ENCODE assay signal across 9 cellular contexts in the genomic region with DNA sequence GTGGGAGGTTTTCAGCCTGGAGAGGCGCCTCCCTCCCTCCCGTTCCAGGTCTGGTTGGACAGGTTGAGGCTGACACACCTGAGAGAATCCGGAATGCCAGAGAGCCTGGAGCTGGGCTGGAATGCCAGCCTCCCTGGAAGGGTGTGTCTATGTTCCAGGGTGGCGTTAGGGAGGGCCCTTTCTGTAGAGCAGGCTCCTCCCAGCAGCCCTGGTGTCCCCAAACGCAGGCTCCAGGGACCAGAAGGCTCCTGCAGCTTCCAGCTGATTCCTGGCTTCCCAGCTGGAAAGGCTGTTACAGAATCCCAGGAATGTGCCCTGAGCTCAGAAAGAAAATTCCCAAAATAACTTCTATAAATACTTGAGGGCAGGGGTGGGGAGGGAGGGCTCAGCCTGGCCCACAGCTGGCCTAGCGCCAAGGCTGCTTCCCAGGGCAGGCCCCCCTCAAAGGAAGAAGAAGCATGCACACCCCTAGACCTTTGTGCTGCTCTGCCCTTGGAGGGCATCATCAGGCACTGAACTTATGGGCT.
DNase-seq lines count a peak whose midpoint lies in the region; ATAC-seq, FAIRE-seq and TF ChIP-seq lines count a peak whose summit lies in the region.
"Had no signal": no experiment of that assay in that cellular context is flagged by ENCODE, and none has a peak within 500 bp of the region (broad histone marks: within the 10 kb centered on the region; RNA-seq: fewer than 3 reads in every experiment).

No MANE protein-coding gene starts in this region.

- peak; percentile 92 for FAIRE-seq in bronchial epithelial cell (lab: Jason Lieb, UNC)

- H3K9me3 ChIP-seq in tibial artery, result no peaks in the 10 kb centered on the region

- H3K36me3 ChIP-seq in bronchial epithelial cell (ENCODE audit: control insufficient read depth, insufficient read depth, low read length) (peaks cover 1% of the 10 kb centered on the region), tibial artery (peaks cover 0 to 17% (median 12%) of the 10 kb centered on the region in 3 donors)

- H3K4me3 ChIP-seq in bronchial epithelial cell (ENCODE audit: low read depth, low read length), result no peak overlapping the region
- no peak overlapping the region for H3K4me3 ChIP-seq in tibial artery

- peaks cover 3 to 21% of the 10 kb centered on the region in 2 donors for H3K27me3 Mint-ChIP-seq in natural killer cell (ENCODE audit: low read depth in 2 of 2)

- intact Hi-C loops in left colon (cut with DNase I, micrococcal nuclease), result no loop called here
- intact Hi-C loops in tibial artery (cut with DNase I; ENCODE audit: low total_unique reads), result no loop called here
- intact Hi-C loops in natural killer cell (cut with micrococcal nuclease), result no loop called here

- peak overlapping the region; percentile 94 to 95 for H3K27ac ChIP-seq in tibial artery

- H3K4me1 ChIP-seq in tibial artery, result peaks cover 18 to 97% (median 85%) of the 10 kb centered on the region in 4 donors

- H3K4me3 Mint-ChIP-seq in natural killer cell, result no peak overlapping the region

- H3K27me3 ChIP-seq in bronchial epithelial cell (ENCODE audit: control insufficient read depth, insufficient read depth, low read length), result no peaks in the 10 kb centered on the region
- no peaks in the 10 kb centered on the region for H3K27me3 ChIP-seq in tibial artery

- H3K9me3 Mint-ChIP-seq in natural killer cell, result no peaks in the 10 kb centered on the region

- peak; percentile 76 for DNase-seq in HT1080 (ENCODE audit: low read depth)
- DNase-seq in bronchial epithelial cell (ENCODE audit: low read depth), result peak; percentile 85
- DNase-seq in left colon, result peak; percentile 79 to 93
- DNase-seq in tibial artery, result peak; percentile 57 to 92
- DNase-seq in NCI-H2029 (lab: John Stamatoyannopoulos, UW), result no peak
- no peak for DNase-seq in NCI-H1436 (lab: John Stamatoyannopoulos, UW)
- no peak for DNase-seq in natural killer cell
- DNase-seq: amniotic stem cell had no signal

- peaks cover 34 to 48% of the 10 kb centered on the region in 2 donors for H3K4me1 Mint-ChIP-seq in natural killer cell

- no peak for TF ChIP-seq CTCF in bronchial epithelial cell (IDR thresholded peaks at IDR 0.05; ENCODE audit: insufficient read depth, low read length, severe bottlenecking)
- no peak for TF ChIP-seq CTCF in tibial artery (IDR thresholded peaks at IDR 0.05)
- no peak for TF ChIP-seq CTCF in natural killer cell (IDR thresholded peaks at IDR 0.05)

- no peak overlapping the region for H3K27ac Mint-ChIP-seq in natural killer cell

- ATAC-seq in left colon (peak; percentile 80), natural killer cell (no peak), HG03354 (IDR thresholded peaks at IDR 0.05; ENCODE audit: poor library complexity, severe bottlenecking, unreplicated experiment) (no peak)

- H3K36me3 Mint-ChIP-seq in natural killer cell, result no peaks in the 10 kb centered on the region

Comparison
In these comparisons a context has a peak if more than half of its experiments do, and no peak if none do; other contexts are left out.
1. DNase-seq: peak in HT1080 (single experiment), bronchial epithelial cell (single experiment), left colon (2 of 2) and tibial artery (2 of 2); none in NCI-H2029 (single experiment), NCI-H1436 (single experiment) and natural killer cell (single experiment).